In genomic region chr11:7571640-7572000, GRCh38 we compare ENCODE assay signal across 8 cellular contexts. TPM values are rescaled to one million over a fixed set of nuclear protein-coding genes. Genes with fewer than 3 reads are reported as not detected.
DNase-seq lines count a peak whose midpoint lies in the region; ATAC-seq and TF ChIP-seq lines count a peak whose summit lies in the region.

No MANE protein-coding gene starts in this region.

- no peak overlapping the region for H3K27ac ChIP-seq in CD8-positive, alpha-beta memory T cell (ENCODE audit: low read depth, low read length)

- CTCF ChIA-PET in CD8-positive, alpha-beta memory T cell (lab: Charles Lee), result interaction anchor here (1.0 to 1.9 kb wide), 5 partner anchors 15 to 123 kb away, joined by 3 to 9 read pairs (median 4); partner anchors contain the start of gene PPFIBP2

- H3K4me2 ChIP-seq in Loucy (ENCODE audit: low read depth, low read length, poor library complexity, severe bottlenecking), result no peak overlapping the region

- H3K79me2 ChIP-seq in Loucy (ENCODE audit: insufficient read depth, low read length), result no peaks in the 10 kb centered on the region

- no peak overlapping the region for H3K9ac ChIP-seq in Loucy (ENCODE audit: low read depth, low read length, poor library complexity, severe bottlenecking)

- no peaks in the 10 kb centered on the region for H3K27me3 Mint-ChIP-seq in neural crest cell (ENCODE audit: low read depth)
- H3K27me3 Mint-ChIP-seq in CD8-positive, alpha-beta memory T cell, result peaks cover 12 to 13% of the 10 kb centered on the region in 2 donors

- H3K9me2 ChIP-seq in Loucy (replicated peaks; ENCODE audit: low read depth, low read length), result no peaks in the 10 kb centered on the region

- no peaks in the 10 kb centered on the region for H3K36me3 Mint-ChIP-seq in neural crest cell (ENCODE audit: low read depth)
- H3K36me3 Mint-ChIP-seq in CD8-positive, alpha-beta memory T cell, result peaks cover 2 to 23% (median 11%) of the 10 kb centered on the region in 3 donors

- DNase-seq in DMS 273 (lab: John Stamatoyannopoulos, UW; ENCODE audit: unreplicated experiment) (peak; percentile 67), DMS 273 treated with DMSO at 0.1 percent for 48 hours (lab: John Stamatoyannopoulos, UW) (no peak), fibroblast of mammary gland (ENCODE audit: low read depth) (peak; percentile 70), neural crest cell (ENCODE audit: low read depth, low spot score) (peak; percentile 73)
- DNase-seq in CD8-positive, alpha-beta memory T cell, result no peak

- peaks cover 47% of the 10 kb centered on the region for H3K4me1 Mint-ChIP-seq in neural crest cell
- peaks cover 11 to 20% (median 13%) of the 10 kb centered on the region in 3 donors for H3K4me1 Mint-ChIP-seq in CD8-positive, alpha-beta memory T cell

- H3K4me1 ChIP-seq in Loucy (ENCODE audit: insufficient read depth, low read length, poor library complexity, severe bottlenecking), result peaks cover 11% of the 10 kb centered on the region
- peaks cover 10% of the 10 kb centered on the region for H3K4me1 ChIP-seq in CD8-positive, alpha-beta memory T cell (ENCODE audit: insufficient read depth, low read length)

- H3K4me3 Mint-ChIP-seq in neural crest cell, result peak overlapping the region; percentile 24
- no peak overlapping the region for H3K4me3 Mint-ChIP-seq in CD8-positive, alpha-beta memory T cell

- no peaks in the 10 kb centered on the region for H4K20me1 ChIP-seq in Loucy (ENCODE audit: insufficient read depth, low read length, poor library complexity, severe bottlenecking)

- TF ChIP-seq CTCF in Loucy (conservative IDR thresholded peaks at IDR 0.05; ENCODE audit: low read length) (peak; percentile 83), fibroblast of mammary gland (conservative IDR thresholded peaks at IDR 0.05; ENCODE audit: control insufficient read depth, insufficient read depth, low read depth, low read length) (peak; percentile 99), neural crest cell (conservative IDR thresholded peaks at IDR 0.05) (peak; percentile 95)

- H3K36me3 ChIP-seq in Loucy (ENCODE audit: insufficient read depth, low read length), result no peaks in the 10 kb centered on the region
- H3K36me3 ChIP-seq in CD8-positive, alpha-beta memory T cell (ENCODE audit: insufficient read depth, low read length), result no peaks in the 10 kb centered on the region

- ATAC-seq in SK-N-SH treated with all-trans-retinoic acid at 6 μM for 48 hours (peak; percentile 92), HG02870 (IDR thresholded peaks at IDR 0.05; ENCODE audit: unreplicated experiment) (no peak)

- no peaks in the 10 kb centered on the region for H3F3A ChIP-seq in Loucy (ENCODE audit: low read depth)

- H3K27ac Mint-ChIP-seq in neural crest cell (ENCODE audit: unreplicated experiment), result peak overlapping the region; percentile 92
- H3K27ac Mint-ChIP-seq in CD8-positive, alpha-beta memory T cell, result no peak overlapping the region

- peaks cover 99% of the 10 kb centered on the region for H3K27me3 ChIP-seq in Loucy (ENCODE audit: insufficient read depth, low read length, poor library complexity, severe bottlenecking)
- H3K27me3 ChIP-seq in CD8-positive, alpha-beta memory T cell (ENCODE audit: insufficient read depth, low read length, poor library complexity, severe bottlenecking), result no peaks in the 10 kb centered on the region

- H3K9me3 Mint-ChIP-seq in neural crest cell, result no peaks in the 10 kb centered on the region
- H3K9me3 Mint-ChIP-seq in CD8-positive, alpha-beta memory T cell, result peaks cover 0 to 1% (median 0%) of the 10 kb centered on the region in 5 donors

- H3K4me3 ChIP-seq in Loucy (ENCODE audit: low read length, poor library complexity, severe bottlenecking), result no peak overlapping the region
- H3K4me3 ChIP-seq in fibroblast of mammary gland (ENCODE audit: control insufficient read depth, low read depth, low read length), result no peak overlapping the region
- H3K4me3 ChIP-seq in CD8-positive, alpha-beta memory T cell (ENCODE audit: low read length), result no peak overlapping the region

- H2AFZ ChIP-seq in Loucy (ENCODE audit: low read length), result no peak overlapping the region

- H3K9me3 ChIP-seq in Loucy (ENCODE audit: insufficient read depth, low read depth, low read length), result no peaks in the 10 kb centered on the region
- no peaks in the 10 kb centered on the region for H3K9me3 ChIP-seq in CD8-positive, alpha-beta memory T cell (ENCODE audit: low read length)

- POLR2A ChIA-PET in CD8-positive, alpha-beta memory T cell (lab: Charles Lee), result no interaction called here

TF ChIP-seq in SK-N-SH treated with all-trans-retinoic acid at 6 μM for 48 hours, 23 proteins besides CTCF, POLR2A, EP300 and RAD21:
- TF ChIP-seq PATZ1 (CRISPR knock-in tag; IDR thresholded peaks at IDR 0.05; ENCODE audit: borderline replicate concordance), result no peak
TF ChIP-seq in SK-N-SH treated with all-trans-retinoic acid at 6 μM for 48 hours: peak in this region for 0.

RNA-seq across cellular contexts. Expression of gene PPFIBP2, which starts 57.8 kb away (rescaled TPM):
- 10.1 and 11.6 TPM in 2 replicates for total RNA-seq in neural crest cell
- total RNA-seq in CD8-positive, alpha-beta memory T cell, result 1 to 10 TPM; 3.9 to 4.4 TPM
- 6.8 TPM for polyA plus RNA-seq in CD8-positive, alpha-beta memory T cell

Comparison
In these comparisons a context has a peak if more than half of its experiments do, and no peak if none do; other contexts are left out.
1. DNase-seq: peak in DMS 273 (single experiment), fibroblast of mammary gland (single experiment) and neural crest cell (single experiment); none in DMS 273 treated with DMSO at 0.1 percent for 48 hours (single experiment) and CD8-positive, alpha-beta memory T cell (0 of 5).
2. Peak in every context shown above with its lines, with median percentiles within 50 percentile points of each other: CTCF ChIP-seq.